In the genomic region with DNA sequence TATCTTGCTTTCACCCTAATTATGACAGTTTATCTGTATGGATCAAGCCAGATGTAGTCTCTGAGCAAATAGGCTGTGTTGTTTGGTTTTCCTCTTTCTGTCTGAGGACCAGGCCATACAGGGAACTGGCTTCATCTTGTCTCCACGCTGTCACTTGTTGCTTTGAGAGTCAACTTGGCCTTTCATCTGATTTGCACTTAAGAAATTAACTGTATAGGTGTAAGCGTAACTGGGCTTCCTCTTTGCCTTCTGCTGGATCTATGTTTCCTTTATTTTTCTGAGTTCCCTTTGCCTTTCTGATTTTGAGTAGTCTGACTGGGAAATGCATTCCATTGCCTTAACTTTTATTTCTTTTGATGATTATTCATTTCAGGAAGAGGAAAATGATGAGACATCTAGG, we compare ENCODE assay signal across 20 cellular contexts. TPM values are rescaled to one million over a fixed set of nuclear protein-coding genes. Genes with fewer than 3 reads are reported as not detected.
DNase-seq lines count a peak whose midpoint lies in the region; ATAC-seq and TF ChIP-seq lines count a peak whose summit lies in the region.
"Had no signal": no experiment of that assay in that cellular context is flagged by ENCODE, and none has a peak within 500 bp of the region (broad histone marks: within the 10 kb centered on the region; RNA-seq: fewer than 3 reads in every experiment).

No MANE protein-coding gene starts in this region.

- H3K79me1 ChIP-seq in trophoblast cell (ENCODE audit: low read length) = no peaks in the 10 kb centered on the region

- H4K12ac ChIP-seq in trophoblast cell (ENCODE audit: low read depth, low read length) = no peak overlapping the region

- H3K18ac ChIP-seq in trophoblast cell (ENCODE audit: low read length) = no peak overlapping the region

- no peak overlapping the region for H4K91ac ChIP-seq in trophoblast cell (ENCODE audit: low read depth, low read length)

- H3K9me3 ChIP-seq in HEK293 (ENCODE audit: control insufficient read depth, insufficient read depth, low read depth, low read length) (no peaks in the 10 kb centered on the region), lower lobe of right lung (no peaks in the 10 kb centered on the region), upper lobe of right lung (no peaks in the 10 kb centered on the region), trophoblast cell (ENCODE audit: insufficient read depth, low read depth, low read length) (no peaks in the 10 kb centered on the region)
- H3K9me3 ChIP-seq: BLaER1, HAP-1 had no signal

- no peaks in the 10 kb centered on the region for H3K4me1 ChIP-seq in HEK293 (ENCODE audit: control insufficient read depth, insufficient read depth, low read length)
- H3K4me1 ChIP-seq in lower lobe of right lung = no peaks in the 10 kb centered on the region
- no peaks in the 10 kb centered on the region for H3K4me1 ChIP-seq in upper lobe of right lung
- H3K4me1 ChIP-seq in trophoblast cell (ENCODE audit: control insufficient read depth in 1 of 2, insufficient read depth in 2 of 2, low read length in 2 of 2) = no peaks in the 10 kb centered on the region
- H3K4me1 ChIP-seq: BLaER1, HAP-1 had no signal

- H3K4me2 ChIP-seq in trophoblast cell (ENCODE audit: low read length) = no peak overlapping the region
- H3K4me2 ChIP-seq: BLaER1 had no signal

- H2AK5ac ChIP-seq in trophoblast cell (ENCODE audit: low read length) = no peak overlapping the region

- no peak overlapping the region for H3K4ac ChIP-seq in trophoblast cell (ENCODE audit: low read depth, low read length)

- CTCF ChIA-PET in activated naive CD4-positive, alpha-beta T cell treated with anti-CD3 and anti-CD28 coated beads for 36 hours (lab: Charles Lee) = interaction anchor here (0.9 kb wide), 1 partner anchor 10 kb away, joined by 5 read pairs; no protein-coding TSS in a partner anchor
- CTCF ChIA-PET in HEK293 (lab: Yijun Ruan, JAX) = no interaction called here
- CTCF ChIA-PET in GM10248 (lab: Yijun Ruan, JAX) = no interaction called here

- WGBS in trophoblast cell (ENCODE audit: extremely low coverage, insufficient coverage, insufficient read length) = no CpG with 5 or more reads among the region's 2 CpGs

- no peak overlapping the region for H3K14ac ChIP-seq in trophoblast cell (ENCODE audit: low read length)

- peak; percentile 45 to 56 for ATAC-seq in lower lobe of right lung
- peak; percentile 75 for ATAC-seq in upper lobe of right lung
- ATAC-seq in HG02571 (IDR thresholded peaks at IDR 0.05; ENCODE audit: unreplicated experiment) = no peak

- H3K27ac Mint-ChIP-seq in activated naive CD4-positive, alpha-beta T cell treated with anti-CD3 and anti-CD28 coated beads, Interleukin-2, amount 50 U/mL, for 24 hours = peak overlapping the region; percentile 41
- no peak overlapping the region for H3K27ac Mint-ChIP-seq in activated naive CD4-positive, alpha-beta T cell treated with anti-CD3 and anti-CD28 coated beads for 36 hours
- H3K27ac Mint-ChIP-seq: B cell; CD4-positive, alpha-beta T cell; CD8-positive, alpha-beta memory T cell had no signal

- H3K79me2 ChIP-seq in trophoblast cell (ENCODE audit: control insufficient read depth, insufficient read depth, low read length, poor library complexity) = no peaks in the 10 kb centered on the region

- H3K36me3 ChIP-seq in HEK293 (ENCODE audit: control insufficient read depth in 2 of 2, insufficient read depth in 1 of 2, low read length in 2 of 2) (peaks cover 88 to 100% of the 10 kb centered on the region in 2 experiments), lower lobe of right lung (peaks cover 100% of the 10 kb centered on the region), upper lobe of right lung (peaks cover 100% of the 10 kb centered on the region), trophoblast cell (ENCODE audit: control insufficient read depth in 1 of 2, insufficient read depth in 2 of 2, low read length in 2 of 2) (peaks cover 29 to 56% of the 10 kb centered on the region in 2 experiments)

- peaks cover 19% of the 10 kb centered on the region for H3K36me3 Mint-ChIP-seq in activated naive CD4-positive, alpha-beta T cell treated with anti-CD3 and anti-CD28 coated beads, Interleukin-2, amount 50 U/mL, for 24 hours
- H3K36me3 Mint-ChIP-seq in activated naive CD4-positive, alpha-beta T cell treated with anti-CD3 and anti-CD28 coated beads for 36 hours (ENCODE audit: low read depth) = peaks cover 46% of the 10 kb centered on the region

- no peak overlapping the region for H2BK5ac ChIP-seq in trophoblast cell (ENCODE audit: low read depth, low read length, poor library complexity)

- H2AFZ ChIP-seq in trophoblast cell (ENCODE audit: insufficient read depth, low read length, poor library complexity) = no peak overlapping the region
- H2AFZ ChIP-seq: GM23248 had no signal

- TF ChIP-seq CTCF in HEK293 (tag by site-specific recombination; IDR thresholded peaks at IDR 0.05) (no peak), lower lobe of right lung (IDR thresholded peaks at IDR 0.05) (no peak), upper lobe of right lung (IDR thresholded peaks at IDR 0.05) (no peak), GM10248 (IDR thresholded peaks at IDR 0.05; ENCODE audit: control extremely low read depth, extremely low read depth, low read depth, missing control alignments) (no peak)

- intact Hi-C loops in activated naive CD4-positive, alpha-beta T cell treated with anti-CD3 and anti-CD28 coated beads for 36 hours (cut with micrococcal nuclease) = no loop called here
- intact Hi-C loops in lower lobe of right lung (cut with DNase I) (no loop called here), upper lobe of right lung (cut with DNase I) (no loop called here)

- H3K4me3 Mint-ChIP-seq in activated naive CD4-positive, alpha-beta T cell treated with anti-CD3 and anti-CD28 coated beads, Interleukin-2, amount 50 U/mL, for 24 hours = no peak overlapping the region
- H3K4me3 Mint-ChIP-seq in activated naive CD4-positive, alpha-beta T cell treated with anti-CD3 and anti-CD28 coated beads for 36 hours = no peak overlapping the region
- H3K4me3 Mint-ChIP-seq: B cell; CD4-positive, alpha-beta T cell; CD8-positive, alpha-beta memory T cell had no signal

- no peaks in the 10 kb centered on the region for H3K9me3 Mint-ChIP-seq in activated naive CD4-positive, alpha-beta T cell treated with anti-CD3 and anti-CD28 coated beads, Interleukin-2, amount 50 U/mL, for 24 hours
- H3K9me3 Mint-ChIP-seq in activated naive CD4-positive, alpha-beta T cell treated with anti-CD3 and anti-CD28 coated beads for 36 hours = no peaks in the 10 kb centered on the region
- H3K9me3 Mint-ChIP-seq: CD4-positive, alpha-beta T cell; CD8-positive, alpha-beta memory T cell had no signal

- no peak overlapping the region for H3K23ac ChIP-seq in trophoblast cell (ENCODE audit: low read length)

- H2BK12ac ChIP-seq in trophoblast cell (ENCODE audit: low read length) = no peak overlapping the region

- H3K4me1 Mint-ChIP-seq in activated naive CD4-positive, alpha-beta T cell treated with anti-CD3 and anti-CD28 coated beads, Interleukin-2, amount 50 U/mL, for 24 hours = no peaks in the 10 kb centered on the region
- no peaks in the 10 kb centered on the region for H3K4me1 Mint-ChIP-seq in activated naive CD4-positive, alpha-beta T cell treated with anti-CD3 and anti-CD28 coated beads for 36 hours (ENCODE audit: low read depth)
- H3K4me1 Mint-ChIP-seq: B cell had no signal

- H3K27me3 Mint-ChIP-seq in activated naive CD4-positive, alpha-beta T cell treated with anti-CD3 and anti-CD28 coated beads, Interleukin-2, amount 50 U/mL, for 24 hours = no peaks in the 10 kb centered on the region
- no peaks in the 10 kb centered on the region for H3K27me3 Mint-ChIP-seq in activated naive CD4-positive, alpha-beta T cell treated with anti-CD3 and anti-CD28 coated beads for 36 hours (ENCODE audit: low read depth)
- H3K27me3 Mint-ChIP-seq: B cell; CD4-positive, alpha-beta T cell had no signal

- no peak overlapping the region for H3K9ac ChIP-seq in trophoblast cell (ENCODE audit: low read length)
- H3K9ac ChIP-seq: BLaER1, GM23248 had no signal

- H2BK120ac ChIP-seq in trophoblast cell (ENCODE audit: insufficient read depth, low read length, poor library complexity) = no peak overlapping the region

- POLR2A ChIA-PET in HEK293 (lab: Yijun Ruan, JAX) = no interaction called here
- POLR2A ChIA-PET in GM10248 (lab: Yijun Ruan, JAX) = no interaction called here

- no peak for DNase-seq in activated naive CD4-positive, alpha-beta T cell treated with anti-CD3 and anti-CD28 coated beads for 36 hours
- no peak for DNase-seq in lower lobe of right lung
- DNase-seq in upper lobe of right lung = no peak
- DNase-seq in GM10248 (ENCODE audit: extremely low spot score) = no peak
- DNase-seq in trophoblast cell = no peak
- DNase-seq: CD4-positive, alpha-beta T cell; CD8-positive, alpha-beta memory T cell; DMS 273 treated with DMSO at 0.1 percent for 48 hours; DMS79; EL; GDM1; GM23248 had no signal

- no peak overlapping the region for H4K8ac ChIP-seq in trophoblast cell (ENCODE audit: low read depth, low read length)

- H3K27me3 ChIP-seq in lower lobe of right lung (ENCODE audit: low read depth) = no peaks in the 10 kb centered on the region
- H3K27me3 ChIP-seq in upper lobe of right lung = no peaks in the 10 kb centered on the region
- H3K27me3 ChIP-seq in trophoblast cell (ENCODE audit: insufficient read depth, low read length) = no peaks in the 10 kb centered on the region
- H3K27me3 ChIP-seq: BLaER1 had no signal

- no peak overlapping the region for H3K4me3 ChIP-seq in HEK293 (ENCODE audit: low read depth, low read length)
- no peak overlapping the region for H3K4me3 ChIP-seq in lower lobe of right lung
- no peak overlapping the region for H3K4me3 ChIP-seq in upper lobe of right lung
- H3K4me3 ChIP-seq in trophoblast cell (ENCODE audit: low read depth, low read length) = no peak overlapping the region
- H3K4me3 ChIP-seq: BLaER1, GM23248, HAP-1 had no signal

- H3K27ac ChIP-seq in HEK293 (ENCODE audit: extremely low read depth, low read depth, low read length) (no peak overlapping the region), lower lobe of right lung (no peak overlapping the region), upper lobe of right lung (no peak overlapping the region), trophoblast cell (ENCODE audit: low read depth, low read length) (no peak overlapping the region)
- H3K27ac ChIP-seq: 22Rv1, BLaER1, C4-2B, GM23248 had no signal

RNA-seq across cellular contexts. Expression of a gene that starts 17.3 kb away (rescaled TPM):
- total RNA-seq in activated naive CD4-positive, alpha-beta T cell treated with anti-CD3 and anti-CD28 coated beads for 36 hours = 100 to 1,000 TPM; 195 to 200 TPM
- total RNA-seq in lower lobe of right lung = 73.3 TPM
- 79.4 TPM for total RNA-seq in upper lobe of right lung
- polyA plus RNA-seq in trophoblast cell (2013) = 50.1 and 50.9 TPM in 2 replicates

RNA-seq across cellular contexts. Expression of a gene that starts 17.6 kb away (rescaled TPM):
- 10 to 100 TPM; 25.3 to 27.1 TPM for total RNA-seq in activated naive CD4-positive, alpha-beta T cell treated with anti-CD3 and anti-CD28 coated beads for 36 hours
- total RNA-seq in lower lobe of right lung = 22.2 TPM
- 26.6 TPM for total RNA-seq in upper lobe of right lung
- polyA plus RNA-seq in trophoblast cell (2013) = 10.0 and 10.8 TPM in 2 replicates
